Comparison of ENCODE assay signal across 8 cellular contexts in genomic region chr9:130578865-130579737, GRCh38. TPM values are rescaled to one million over a fixed set of nuclear protein-coding genes. Genes with fewer than 3 reads are reported as not detected.
DNase-seq lines count a peak whose midpoint lies in the region; ATAC-seq lines count a peak whose summit lies in the region.

Gene FUBP3 (plus strand): TSS chr9:130579577. CDS start chr9:130579681, 104 bp downstream.

- H3K27ac Mint-ChIP-seq in activated T-helper 1 cell treated with anti-CD3 and anti-CD28 coated beads, Interleukin-12 subunit alpha, Interleukin-12 subunit beta, Interleukin-2, Interleukin-4 antibody, amounts not matched to agents 30 ng/mL and 10 ng/mL and 1 ng/mL, durations not matched to agents 14 hours and 24 hours and 36 hours, result peak within 1 kb of the TSS; percentile 84
- peak within 1 kb of the TSS; percentile 91 to 96 (median 93) for H3K27ac Mint-ChIP-seq in naive thymus-derived CD8-positive, alpha-beta T cell
- H3K27ac Mint-ChIP-seq in stimulated activated naive B cell treated with anti-CD40 and anti-IgM and Interleukin-4, amounts not matched to agents 10 μg/mL and 1 μg/mL and 100 μg/mL, for 72 hours, result peak within 1 kb of the TSS; percentile 95

- no peaks in the 10 kb centered on the region for H3K9me3 Mint-ChIP-seq in activated T-helper 1 cell treated with anti-CD3 and anti-CD28 coated beads, Interleukin-12 subunit alpha, Interleukin-12 subunit beta, Interleukin-2, Interleukin-4 antibody, amounts not matched to agents 30 ng/mL and 10 ng/mL and 1 ng/mL, durations not matched to agents 14 hours and 24 hours and 36 hours
- H3K9me3 Mint-ChIP-seq in naive thymus-derived CD8-positive, alpha-beta T cell, result no peaks in the 10 kb centered on the region
- no peaks in the 10 kb centered on the region for H3K9me3 Mint-ChIP-seq in stimulated activated naive B cell treated with anti-CD40 and anti-IgM and Interleukin-4, amounts not matched to agents 10 μg/mL and 1 μg/mL and 100 μg/mL, for 72 hours

- DNase-seq in DMS53 treated with DMSO at 0.1 percent for 48 hours (lab: John Stamatoyannopoulos, UW; ENCODE audit: unreplicated experiment) (peak; percentile 70), Kasumi-1 (lab: John Stamatoyannopoulos, UW) (peak; percentile 88 to 92), RPMI7951 (ENCODE audit: low read depth) (peak; percentile 90), fibroblast of gingiva (ENCODE audit: low read depth) (peak; percentile 90)
- peak; percentile 89 for DNase-seq in activated T-helper 1 cell treated with anti-CD3 and anti-CD28 coated beads, Interleukin-12 subunit alpha, Interleukin-12 subunit beta, Interleukin-2, Interleukin-4 antibody, amounts not matched to agents 30 ng/mL and 10 ng/mL and 1 ng/mL, durations not matched to agents 14 hours and 24 hours and 36 hours (ENCODE audit: low spot score)
- DNase-seq in naive thymus-derived CD8-positive, alpha-beta T cell, result peak; percentile 75 to 90 (median 81)
- peak; percentile 89 for DNase-seq in stimulated activated naive B cell treated with anti-CD40 and anti-IgM and Interleukin-4, amounts not matched to agents 10 μg/mL and 1 μg/mL and 100 μg/mL, for 72 hours

- H3K27me3 Mint-ChIP-seq in activated T-helper 1 cell treated with anti-CD3 and anti-CD28 coated beads, Interleukin-12 subunit alpha, Interleukin-12 subunit beta, Interleukin-2, Interleukin-4 antibody, amounts not matched to agents 30 ng/mL and 10 ng/mL and 1 ng/mL, durations not matched to agents 14 hours and 24 hours and 36 hours (ENCODE audit: insufficient read depth), result peaks cover 2% of the 10 kb centered on the region
- no peaks in the 10 kb centered on the region for H3K27me3 Mint-ChIP-seq in naive thymus-derived CD8-positive, alpha-beta T cell
- H3K27me3 Mint-ChIP-seq in stimulated activated naive B cell treated with anti-CD40 and anti-IgM and Interleukin-4, amounts not matched to agents 10 μg/mL and 1 μg/mL and 100 μg/mL, for 72 hours, result no peaks in the 10 kb centered on the region

- POLR2A ChIA-PET in naive thymus-derived CD8-positive, alpha-beta T cell (lab: Charles Lee), result interaction anchor here (0.7 to 1.0 kb wide), 2 partner anchors 37 to 114 kb away, joined by 3 to 5 read pairs; partner anchors contain the start of gene EXOSC2

- ATAC-seq in GM21786 (IDR thresholded peaks at IDR 0.05; ENCODE audit: unreplicated experiment), result peak; percentile 83
- ATAC-seq in naive thymus-derived CD8-positive, alpha-beta T cell, result peak; percentile 80 to 84
- peak; percentile 92 to 94 for ATAC-seq in stimulated activated naive B cell treated with anti-CD40 and anti-IgM and Interleukin-4, amounts not matched to agents 10 μg/mL and 1 μg/mL and 100 μg/mL, for 72 hours (replicated peaks)

- H3K4me3 Mint-ChIP-seq in activated T-helper 1 cell treated with anti-CD3 and anti-CD28 coated beads, Interleukin-12 subunit alpha, Interleukin-12 subunit beta, Interleukin-2, Interleukin-4 antibody, amounts not matched to agents 30 ng/mL and 10 ng/mL and 1 ng/mL, durations not matched to agents 14 hours and 24 hours and 36 hours, result peak within 1 kb of the TSS; percentile 84
- peak within 1 kb of the TSS; percentile 86 to 95 (median 91) for H3K4me3 Mint-ChIP-seq in naive thymus-derived CD8-positive, alpha-beta T cell
- peak within 1 kb of the TSS; percentile 93 to 94 for H3K4me3 Mint-ChIP-seq in stimulated activated naive B cell treated with anti-CD40 and anti-IgM and Interleukin-4, amounts not matched to agents 10 μg/mL and 1 μg/mL and 100 μg/mL, for 72 hours

- peaks cover 27% of the 10 kb centered on the region for H3K4me1 Mint-ChIP-seq in activated T-helper 1 cell treated with anti-CD3 and anti-CD28 coated beads, Interleukin-12 subunit alpha, Interleukin-12 subunit beta, Interleukin-2, Interleukin-4 antibody, amounts not matched to agents 30 ng/mL and 10 ng/mL and 1 ng/mL, durations not matched to agents 14 hours and 24 hours and 36 hours (ENCODE audit: low read depth)
- H3K4me1 Mint-ChIP-seq in naive thymus-derived CD8-positive, alpha-beta T cell, result peaks cover 15 to 58% (median 46%) of the 10 kb centered on the region in 4 donors
- peaks cover 12 to 32% of the 10 kb centered on the region in 2 donors for H3K4me1 Mint-ChIP-seq in stimulated activated naive B cell treated with anti-CD40 and anti-IgM and Interleukin-4, amounts not matched to agents 10 μg/mL and 1 μg/mL and 100 μg/mL, for 72 hours

- H3K36me3 Mint-ChIP-seq in activated T-helper 1 cell treated with anti-CD3 and anti-CD28 coated beads, Interleukin-12 subunit alpha, Interleukin-12 subunit beta, Interleukin-2, Interleukin-4 antibody, amounts not matched to agents 30 ng/mL and 10 ng/mL and 1 ng/mL, durations not matched to agents 14 hours and 24 hours and 36 hours (ENCODE audit: low read depth), result peaks cover 7% of the 10 kb centered on the region
- peaks cover 0 to 22% (median 0%) of the 10 kb centered on the region in 3 donors for H3K36me3 Mint-ChIP-seq in naive thymus-derived CD8-positive, alpha-beta T cell
- peaks cover 2 to 7% of the 10 kb centered on the region in 2 donors for H3K36me3 Mint-ChIP-seq in stimulated activated naive B cell treated with anti-CD40 and anti-IgM and Interleukin-4, amounts not matched to agents 10 μg/mL and 1 μg/mL and 100 μg/mL, for 72 hours

- intact Hi-C loops in activated T-helper 1 cell treated with anti-CD3 and anti-CD28 coated beads, Interleukin-12 subunit alpha, Interleukin-12 subunit beta, Interleukin-2, Interleukin-4 antibody, amounts not matched to agents 30 ng/mL and 10 ng/mL and 1 ng/mL, durations not matched to agents 14 hours and 24 hours and 36 hours (cut with micrococcal nuclease), result loop anchor here (2.0 to 10.0 kb wide), 3 partner anchors 114 to 546 kb away; partner anchors contain the start of genes EXOSC2 and NUP214

RNA-seq across cellular contexts. Expression of gene FUBP3, which starts in this region (rescaled TPM):
- 33.0 and 37.2 TPM in 2 replicates for total RNA-seq in RPMI7951 (2014; rRNA removed; shearing (Covaris generic))
- 52.6 and 54.6 TPM in 2 replicates for total RNA-seq in activated T-helper 1 cell treated with anti-CD3 and anti-CD28 coated beads, Interleukin-12 subunit alpha, Interleukin-12 subunit beta, Interleukin-2, Interleukin-4 antibody, amounts not matched to agents 30 ng/mL and 10 ng/mL and 1 ng/mL, durations not matched to agents 14 hours and 24 hours and 36 hours
- 10 to 100 TPM; 46.1 to 51.6 TPM for total RNA-seq in naive thymus-derived CD8-positive, alpha-beta T cell
- polyA plus RNA-seq in naive thymus-derived CD8-positive, alpha-beta T cell, result 10 to 100 TPM; 27.4 to 34.9 (median 28.7) TPM

Comparison
In these comparisons a context has a peak if more than half of its experiments do, and no peak if none do; other contexts are left out.
1. Peak in every context shown above with its lines: DNase-seq and ATAC-seq.